In the genomic region with DNA sequence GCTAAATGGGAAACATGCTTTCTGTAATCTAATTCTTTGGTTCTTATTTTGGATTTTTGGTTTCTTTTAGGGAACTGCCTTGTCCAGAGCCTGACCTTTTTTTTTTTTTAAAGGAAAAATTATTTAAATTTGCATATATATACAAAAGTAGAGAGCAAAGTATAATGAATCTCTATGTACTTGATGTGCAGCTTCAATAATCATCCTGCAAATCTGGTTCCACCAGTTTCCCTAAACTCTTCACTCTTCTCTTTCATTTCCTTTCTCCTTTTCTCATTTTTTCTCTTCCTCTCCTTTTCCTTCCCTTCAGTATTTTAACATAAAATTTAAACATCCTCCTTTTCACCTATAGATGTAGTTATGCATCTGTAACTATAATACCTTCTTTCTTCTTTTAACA, we compare ENCODE assay signal across 21 cellular contexts.
DNase-seq lines count a peak whose midpoint lies in the region; ATAC-seq and TF ChIP-seq lines count a peak whose summit lies in the region.
"Had no signal": no experiment of that assay in that cellular context is flagged by ENCODE, and none has a peak within 500 bp of the region (broad histone marks: within the 10 kb centered on the region; RNA-seq: fewer than 3 reads in every experiment).

No MANE protein-coding gene starts in this region.

- no peak overlapping the region for H2AFZ ChIP-seq in KMS-11 (ENCODE audit: low read depth)

- no peaks in the 10 kb centered on the region for H3K9me3 Mint-ChIP-seq in central memory CD8-positive, alpha-beta T cell

- no peaks in the 10 kb centered on the region for H3K79me2 ChIP-seq in KMS-11 (ENCODE audit: insufficient read depth, low read depth)

- intact Hi-C loops in heart right ventricle (cut with DNase I) (no loop called here), Right ventricle myocardium superior (cut with DNase I) (no loop called here), gastrocnemius medialis (cut with DNase I; ENCODE audit: low total_unique reads) (loop anchor here (1.0 kb wide), 1 partner anchor 81 kb away; no protein-coding TSS in a partner anchor)

- DNase-seq in heart right ventricle = no peak
- DNase-seq in Right ventricle myocardium superior = no peak
- no peak for DNase-seq in central memory CD8-positive, alpha-beta T cell (ENCODE audit: low spot score in 2 of 2)
- DNase-seq in gastrocnemius medialis = no peak
- DNase-seq in putamen (ENCODE audit: low spot score) = no peak
- DNase-seq: CD4-positive, CD25-positive, alpha-beta regulatory T cell; HCEC 1CT; IMR-90; KG1; NCI-H1092 treated with DMSO at 0.1 percent for 48 hours; NCI-H1436; NCI-H187; NCI-H446; NCI-H82; NK-92 treated with Interleukin-12 subunit alpha and Interleukin-12 subunit beta, amount 100 ng/mL, for 24 hours; RPMI8226; SHP77 treated with DMSO at 0.1 percent for 48 hours had no signal

- H3K4me3 ChIP-seq in heart right ventricle (no peak overlapping the region), KMS-11 (IDR thresholded peaks at IDR 0.05; ENCODE audit: insufficient read depth, low read depth, low read length) (no peak overlapping the region), gastrocnemius medialis (no peak overlapping the region)
- H3K4me3 ChIP-seq: BLaER1 had no signal

- H3K36me3 ChIP-seq in heart right ventricle (peaks cover 0 to 56% (median 15%) of the 10 kb centered on the region in 9 donors), KMS-11 (ENCODE audit: insufficient read depth) (no peaks in the 10 kb centered on the region), gastrocnemius medialis (peaks cover 0 to 19% of the 10 kb centered on the region in 2 donors)

- TF ChIP-seq POLR2A in gastrocnemius medialis (IDR thresholded peaks at IDR 0.05) = no peak

- H3K27ac ChIP-seq in heart right ventricle (peak overlapping the region in 7 of 10 donors; percentile 16 to 81 (median 78)), KMS-11 (peak overlapping the region; percentile 53; the same call in 1 of the 2 replicates), gastrocnemius medialis (peak overlapping the region; percentile 88 to 96 (median 94))
- H3K27ac ChIP-seq: BLaER1 had no signal

- peaks cover 2% of the 10 kb centered on the region for H3K36me3 Mint-ChIP-seq in central memory CD8-positive, alpha-beta T cell (ENCODE audit: insufficient read depth)

- in situ Hi-C loops in gastrocnemius medialis (cut with MboI; ENCODE audit: low sequenced_read_pairs in 4 of 4) = no loop called here

- no peaks in the 10 kb centered on the region for H3K27me3 Mint-ChIP-seq in central memory CD8-positive, alpha-beta T cell
- H3K27me3 Mint-ChIP-seq: CD4-positive, CD25-positive, alpha-beta regulatory T cell had no signal

- no peaks in the 10 kb centered on the region for H3K4me1 Mint-ChIP-seq in central memory CD8-positive, alpha-beta T cell

- H3K4me2 ChIP-seq in KMS-11 = peak overlapping the region; percentile 10; the same call in 1 of the 2 replicates
- H3K4me2 ChIP-seq: BLaER1 had no signal

- H3K4me1 ChIP-seq in heart right ventricle (peaks cover 0 to 64% (median 20%) of the 10 kb centered on the region in 9 donors), KMS-11 (ENCODE audit: low read depth, poor library complexity, severe bottlenecking) (peaks cover 24% of the 10 kb centered on the region), gastrocnemius medialis (peaks cover 50 to 54% of the 10 kb centered on the region in 2 donors)
- H3K4me1 ChIP-seq: BLaER1 had no signal

- H3K4me3 Mint-ChIP-seq in central memory CD8-positive, alpha-beta T cell = no peak overlapping the region
- H3K4me3 Mint-ChIP-seq: CD4-positive, CD25-positive, alpha-beta regulatory T cell had no signal

- H3K27me3 ChIP-seq in heart right ventricle (no peaks in the 10 kb centered on the region), KMS-11 (ENCODE audit: insufficient read depth, low read depth) (no peaks in the 10 kb centered on the region), gastrocnemius medialis (no peaks in the 10 kb centered on the region)
- H3K27me3 ChIP-seq: BLaER1 had no signal

- H3K27ac Mint-ChIP-seq in central memory CD8-positive, alpha-beta T cell (ENCODE audit: low read depth) = peak overlapping the region; percentile 65

- no peak overlapping the region for H3K9ac ChIP-seq in KMS-11
- H3K9ac ChIP-seq: BLaER1 had no signal

- no peaks in the 10 kb centered on the region for H3K9me3 ChIP-seq in heart right ventricle
- H3K9me3 ChIP-seq in gastrocnemius medialis = no peaks in the 10 kb centered on the region
- H3K9me3 ChIP-seq: BLaER1 had no signal

- no peaks in the 10 kb centered on the region for H4K20me1 ChIP-seq in KMS-11 (ENCODE audit: insufficient read depth)

- TF ChIP-seq CTCF in heart right ventricle (IDR thresholded peaks at IDR 0.05) (no peak), KMS-11 (conservative IDR thresholded peaks at IDR 0.05; ENCODE audit: low read depth, low read length) (no peak), gastrocnemius medialis (IDR thresholded peaks at IDR 0.05 in 4 of 5, conservative IDR thresholded peaks at IDR 0.05 in 1 of 5) (no peak)

- ATAC-seq in heart right ventricle (no peak), Right ventricle myocardium superior (ENCODE audit: poor library complexity) (no peak), gastrocnemius medialis (no peak), GM19328 (IDR thresholded peaks at IDR 0.05; ENCODE audit: unreplicated experiment) (no peak), GM18873 (IDR thresholded peaks at IDR 0.05; ENCODE audit: low FRiP score, unreplicated experiment) (no peak)
- no peak for ATAC-seq in central memory CD8-positive, alpha-beta T cell (replicated peaks; ENCODE audit: extremely low read depth, poor library complexity, severe bottlenecking)
